In genomic region chr11:117814766-117815261, GRCh38 we compare ENCODE assay signal across 8 cellular contexts. TPM values are rescaled to one million over a fixed set of nuclear protein-coding genes. Genes with fewer than 3 reads are reported as not detected.
DNase-seq lines count a peak whose midpoint lies in the region; ATAC-seq and TF ChIP-seq lines count a peak whose summit lies in the region.

No MANE protein-coding gene starts in this region.

- no peak overlapping the region for H3K4me3 Mint-ChIP-seq in GM23338

- H3F3A ChIP-seq in smooth muscle cell (ENCODE audit: low read depth) (peaks cover 9% of the 10 kb centered on the region), GM23338 (replicated peaks; ENCODE audit: low read depth) (no peaks in the 10 kb centered on the region)

- no peak overlapping the region for H3K27ac Mint-ChIP-seq in GM23338

- no peaks in the 10 kb centered on the region; the same call in 2 of the 3 replicates for H3K36me3 Mint-ChIP-seq in GM23338 (ENCODE audit: low read depth)

- H3K9me3 Mint-ChIP-seq in GM23338 = no peaks in the 10 kb centered on the region

- no peaks in the 10 kb centered on the region for H3K9me3 ChIP-seq in smooth muscle cell (replicated peaks; ENCODE audit: low read depth)

- H3K27ac ChIP-seq in smooth muscle cell (ENCODE audit: low read depth) = no peak overlapping the region
- no peak overlapping the region for H3K27ac ChIP-seq in GM23338 (ENCODE audit: low read depth)

- peaks cover 11% of the 10 kb centered on the region for H3K27me3 Mint-ChIP-seq in GM23338 (ENCODE audit: insufficient read depth, low read depth, poor library complexity)

- H3K4me3 ChIP-seq in smooth muscle cell = no peak overlapping the region
- H3K4me3 ChIP-seq in GM23338 = no peak overlapping the region

- H3K4me2 ChIP-seq in smooth muscle cell (no peak overlapping the region), GM23338 (no peak overlapping the region)

- no peak overlapping the region for H3K9ac ChIP-seq in smooth muscle cell (ENCODE audit: low read depth)

- intact Hi-C loops in left ventricle myocardium superior (cut with micrococcal nuclease) = loop anchor here (10.0 kb wide), 1 partner anchor 240 kb away; no protein-coding TSS in a partner anchor

- H3K27me3 ChIP-seq in smooth muscle cell (ENCODE audit: low read depth) (no peaks in the 10 kb centered on the region), GM23338 (ENCODE audit: insufficient read depth) (no peaks in the 10 kb centered on the region)

- no peaks in the 10 kb centered on the region for H3K79me2 ChIP-seq in smooth muscle cell (ENCODE audit: low read depth)
- H3K79me2 ChIP-seq in GM23338 (replicated peaks; ENCODE audit: insufficient read depth) = no peaks in the 10 kb centered on the region

- peaks cover 37% of the 10 kb centered on the region for H3K4me1 Mint-ChIP-seq in GM23338

- H2AFZ ChIP-seq in smooth muscle cell (ENCODE audit: low read depth) (no peak overlapping the region), GM23338 (no peak overlapping the region)

- peak; percentile 43 for ATAC-seq in GM18867 (IDR thresholded peaks at IDR 0.05; ENCODE audit: unreplicated experiment)
- ATAC-seq in HG03066 (IDR thresholded peaks at IDR 0.05; ENCODE audit: low read depth, unreplicated experiment) = peak; percentile 47
- ATAC-seq in left ventricle myocardium superior = no peak
- ATAC-seq in GM23338 = no peak

- no peaks in the 10 kb centered on the region for H3K9me2 ChIP-seq in GM23338 (ENCODE audit: insufficient read depth)

- H3K36me3 ChIP-seq in smooth muscle cell (ENCODE audit: low read depth) = no peaks in the 10 kb centered on the region
- no peaks in the 10 kb centered on the region for H3K36me3 ChIP-seq in GM23338 (ENCODE audit: insufficient read depth)

- H4K20me1 ChIP-seq in smooth muscle cell (ENCODE audit: low read depth) (no peaks in the 10 kb centered on the region), GM23338 (replicated peaks; ENCODE audit: insufficient read depth) (no peaks in the 10 kb centered on the region; the same call in 1 of the 2 replicates)

- peak; percentile 95 for DNase-seq in NCI-H345 (lab: John Stamatoyannopoulos, UW)
- peak; percentile 55 for DNase-seq in activated T-cell treated with anti-CD3 and anti-CD28 coated beads for 4 hours
- DNase-seq in left ventricle myocardium superior = peak; percentile 83
- DNase-seq in stimulated activated CD4-positive, alpha-beta T cell treated with anti-CD3 and anti-CD28 coated beads, Interleukin-4, amount 100 ng/mL, for 24 hours = peak; percentile 73
- DNase-seq in smooth muscle cell (lab: John Stamatoyannopoulos, UW; ENCODE audit: unreplicated experiment) = no peak
- DNase-seq in GM23338 (ENCODE audit: low spot score) = no peak

- peaks cover 28% of the 10 kb centered on the region for H3K4me1 ChIP-seq in smooth muscle cell (ENCODE audit: low read depth)
- H3K4me1 ChIP-seq in GM23338 (ENCODE audit: insufficient read depth) = peaks cover 10% of the 10 kb centered on the region; the same call in 1 of the 2 replicates

- WGBS in smooth muscle cell (ENCODE audit: low lambda C conversion rate) = 76% methylated on average over 14 of the region's 14 CpGs

- no peak for TF ChIP-seq CTCF in smooth muscle cell (IDR thresholded peaks at IDR 0.05; ENCODE audit: borderline replicate concordance, insufficient read depth, poor library complexity, severe bottlenecking)
- no peak for TF ChIP-seq CTCF in GM23338 (conservative IDR thresholded peaks at IDR 0.05; ENCODE audit: low read depth in 2 of 2)

TF ChIP-seq in GM23338, 12 proteins besides CTCF, POLR2A, EP300 and RAD21 (continues in another document):
- TF ChIP-seq CREB1 (CRISPR knock-in tag; IDR thresholded peaks at IDR 0.05; ENCODE audit: low read depth) = no peak
- TF ChIP-seq NANOG (IDR thresholded peaks at IDR 0.05; ENCODE audit: borderline replicate concordance) = no peak
- no peak for TF ChIP-seq EZH2phosphoT487 (IDR thresholded peaks at IDR 0.05; ENCODE audit: unreplicated experiment)
- TF ChIP-seq ZNF331 (CRISPR knock-in tag; IDR thresholded peaks at IDR 0.05; ENCODE audit: low read depth) = no peak
- no peak for TF ChIP-seq POLR2AphosphoS5 (IDR thresholded peaks at IDR 0.05; ENCODE audit: low read depth)
- no peak for TF ChIP-seq ZNF114 (CRISPR knock-in tag; IDR thresholded peaks at IDR 0.05)
- no peak for TF ChIP-seq REST (IDR thresholded peaks at IDR 0.05; ENCODE audit: unreplicated experiment)
- no peak for TF ChIP-seq EZH2 (IDR thresholded peaks at IDR 0.05; ENCODE audit: low read depth, unreplicated experiment)
- no peak for TF ChIP-seq STAT1 (IDR thresholded peaks at IDR 0.05; ENCODE audit: unreplicated experiment)
- TF ChIP-seq ETS1 (IDR thresholded peaks at IDR 0.05) = no peak

RNA-seq across cellular contexts. Expression of gene FXYD2, which starts 9.7 kb away (rescaled TPM):
- 1.4 TPM for total RNA-seq in left ventricle myocardium superior
- 0.40 TPM in 1 of 2 replicates, not detected in the other for total RNA-seq in smooth muscle cell
- polyA plus RNA-seq in smooth muscle cell = 1.00 and 2.3 TPM in 2 replicates
- total RNA-seq in GM23338 (2014; rRNA removed; shearing (Covaris generic)) = 0.12 and 0.59 TPM in 2 replicates
- 0.12 and 1.4 TPM in 2 replicates for polyA plus RNA-seq in GM23338 (2016; fragmentation: Nextera tagmentation; extraction: Ambion mirVana)

RNA-seq across cellular contexts. Expression of gene DSCAML1, which starts 17.8 kb away (rescaled TPM):
- total RNA-seq in left ventricle myocardium superior (1.2 TPM), smooth muscle cell (0.04 and 0.22 TPM in 2 replicates)
- polyA plus RNA-seq in smooth muscle cell (0.37 TPM in 1 of 2 replicates, not detected in the other), GM23338 (2016; fragmentation: Nextera tagmentation; extraction: Ambion mirVana) (0.28 TPM in 1 of 2 replicates, not detected in the other)
- total RNA-seq in GM23338 (2014; rRNA removed; shearing (Covaris generic)) = 0.17 and 0.19 TPM in 2 replicates

Comparison
In these comparisons a context has a peak if more than half of its experiments do, and no peak if none do; other contexts are left out.
1. ATAC-seq: peak in GM18867 (single experiment) and HG03066 (single experiment); none in left ventricle myocardium superior (single experiment) and GM23338 (single experiment).
2. DNase-seq: peak in NCI-H345 (single experiment), activated T-cell treated with anti-CD3 and anti-CD28 coated beads for 4 hours (single experiment), left ventricle myocardium superior (single experiment) and stimulated activated CD4-positive, alpha-beta T cell treated with anti-CD3 and anti-CD28 coated beads, Interleukin-4, amount 100 ng/mL, for 24 hours (single experiment); none in smooth muscle cell (single experiment) and GM23338 (single experiment).